33 cellular contexts compared by ENCODE assay signal in the genomic region with DNA sequence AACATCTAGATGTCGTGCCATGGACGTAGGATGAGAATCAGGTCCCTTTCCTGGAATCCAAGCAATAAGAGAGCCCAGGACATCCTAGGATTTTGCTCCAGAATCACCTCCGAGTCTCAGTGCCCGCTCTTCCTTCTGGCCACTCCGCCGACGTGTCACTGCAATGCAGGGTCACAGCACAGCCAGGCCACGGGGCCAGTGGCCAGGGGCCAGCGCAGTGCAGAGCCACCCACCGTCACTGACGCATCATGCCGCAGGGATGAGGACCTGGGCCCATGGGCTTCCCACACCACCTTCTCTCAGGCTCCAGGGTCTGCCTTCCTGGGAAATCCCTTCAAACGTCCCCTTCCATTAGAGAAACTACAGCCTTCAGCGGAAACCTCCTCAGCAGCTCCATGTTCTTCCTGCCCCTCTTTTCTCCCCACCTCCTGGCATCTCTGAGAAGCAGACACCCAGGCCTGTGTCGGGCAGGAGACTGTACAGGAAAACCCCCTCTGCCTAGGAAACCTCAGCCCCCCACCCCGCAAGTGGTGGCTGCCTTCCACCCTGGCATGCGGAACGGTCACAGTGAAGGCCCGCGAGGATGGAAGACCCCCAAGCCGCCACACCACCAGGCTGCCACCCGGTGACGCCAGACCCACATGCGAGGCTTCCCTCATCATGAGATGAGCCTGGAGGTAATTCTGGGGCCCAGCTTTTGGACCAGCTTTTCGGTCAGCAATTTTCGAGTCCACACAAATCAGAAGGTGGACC.
"Had no signal": no experiment of that assay in that cellular context is flagged by ENCODE, and none has a peak within 500 bp of the region (broad histone marks: within the 10 kb centered on the region; RNA-seq: fewer than 3 reads in every experiment).

No MANE protein-coding gene starts in this region.

- H3K4me1 ChIP-seq: body of pancreas, SJCRH30 had no signal

- DNase-seq: activated CD4-positive, alpha-beta memory T cell treated with anti-CD3 and anti-CD28 coated beads, Interleukin-2, amount 10 ng/mL, durations not matched to agents 7 days and 5 days; activated CD4-positive, alpha-beta T cell treated with anti-CD3 and anti-CD28 coated beads for 1 hour; activated CD4-positive, alpha-beta T cell treated with anti-CD3 and anti-CD28 coated beads for 48 hours; activated CD4-positive, CD25-positive, alpha-beta regulatory T cell; activated CD8-positive, alpha-beta memory T cell treated with anti-CD3 and anti-CD28 coated beads for 24 hours; activated CD8-positive, alpha-beta memory T cell treated with anti-CD3 and anti-CD28 coated beads, Interleukin-2, amount 10 ng/mL, durations not matched to agents 7 days and 5 days; activated gamma-delta T cell; activated naive CD4-positive, alpha-beta T cell treated with Interleukin-2 at 50 U/mL for 16 hours; activated naive CD8-positive, alpha-beta T cell treated with anti-CD3 and anti-CD28 coated beads, Interleukin-2, amount 10 ng/mL, durations not matched to agents 7 days and 5 days; activated T-cell treated with anti-CD3 and anti-CD28 coated beads, Interleukin-2, amount 50 U/mL, for 24 hours; body of pancreas; Kasumi-1; KG1; MG63; NCI-H1048; NCI-H1105 treated with DMSO at 0.1 percent for 48 hours; NCI-H1436; NCI-H1694; NCI-H1930; NCI-H2081 treated with DMSO at 0.1 percent for 48 hours; NCI-H345; NCI-H524 treated with DMSO at 0.1 percent for 48 hours; NK-92 treated with Interleukin-12 subunit alpha and Interleukin-12 subunit beta, amount 100 ng/mL, for 24 hours; PC-9; SHP77; SJCRH30; T1000; WERI-Rb-1 had no signal

- H3K4me2 ChIP-seq: PC-9 had no signal

- FAIRE-seq: astrocyte, RCC 7860 had no signal

- ATAC-seq: activated CD8-positive, alpha-beta memory T cell treated with anti-CD3 and anti-CD28 coated beads, Interleukin-2, amount 10 ng/mL, durations not matched to agents 7 days and 5 days; body of pancreas had no signal

- H3K9me3 ChIP-seq: body of pancreas, breast epithelium, MG63, SJCRH30 had no signal

- H2AFZ ChIP-seq: PC-9 had no signal

- H3K4me3 ChIP-seq: body of pancreas, breast epithelium, MG63, PC-9, SJCRH30, SK-N-MC had no signal

- H3K36me3 ChIP-seq: breast epithelium, MG63, SJCRH30, WERI-Rb-1 had no signal

- H3K27ac ChIP-seq: body of pancreas, breast epithelium, PC-9, RWPE1, SJCRH30, SK-N-MC, WERI-Rb-1 had no signal

- H3K27me3 ChIP-seq: body of pancreas, breast epithelium, MG63, SJCRH30 had no signal
